In genomic region chr17:79789943-79790804, GRCh38 we compare ENCODE assay signal across 1 cellular context.
TF ChIP-seq lines count a peak whose summit lies in the region.

No MANE protein-coding gene starts in this region.

TF ChIP-seq in HepG2, 621 proteins besides CTCF, POLR2A, EP300 and RAD21 (continued from another document and continues in another):
- TF ChIP-seq, protein P1, sequence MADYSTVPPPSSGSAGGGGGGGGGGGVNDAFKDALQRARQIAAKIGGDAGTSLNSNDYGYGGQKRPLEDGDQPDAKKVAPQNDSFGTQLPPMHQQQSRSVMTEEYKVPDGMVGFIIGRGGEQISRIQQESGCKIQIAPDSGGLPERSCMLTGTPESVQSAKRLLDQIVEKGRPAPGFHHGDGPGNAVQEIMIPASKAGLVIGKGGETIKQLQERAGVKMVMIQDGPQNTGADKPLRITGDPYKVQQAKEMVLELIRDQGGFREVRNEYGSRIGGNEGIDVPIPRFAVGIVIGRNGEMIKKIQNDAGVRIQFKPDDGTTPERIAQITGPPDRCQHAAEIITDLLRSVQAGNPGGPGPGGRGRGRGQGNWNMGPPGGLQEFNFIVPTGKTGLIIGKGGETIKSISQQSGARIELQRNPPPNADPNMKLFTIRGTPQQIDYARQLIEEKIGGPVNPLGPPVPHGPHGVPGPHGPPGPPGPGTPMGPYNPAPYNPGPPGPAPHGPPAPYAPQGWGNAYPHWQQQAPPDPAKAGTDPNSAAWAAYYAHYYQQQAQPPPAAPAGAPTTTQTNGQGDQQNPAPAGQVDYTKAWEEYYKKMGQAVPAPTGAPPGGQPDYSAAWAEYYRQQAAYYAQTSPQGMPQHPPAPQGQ (CRISPR knock-in tag; IDR thresholded peaks at IDR 0.05; ENCODE audit: borderline replicate concordance): no peak
- TF ChIP-seq TARDBP (CRISPR knock-in tag; IDR thresholded peaks at IDR 0.05): no peak
- TF ChIP-seq KDM3A (CRISPR knock-in tag; IDR thresholded peaks at IDR 0.05; ENCODE audit: low read depth): no peak
- no peak for TF ChIP-seq ZNF432 (CRISPR knock-in tag; IDR thresholded peaks at IDR 0.05; ENCODE audit: borderline replicate concordance)
- TF ChIP-seq ZMYM2 (CRISPR knock-in tag; IDR thresholded peaks at IDR 0.05): no peak
- no peak for TF ChIP-seq ZNF326 (CRISPR knock-in tag; IDR thresholded peaks at IDR 0.05; ENCODE audit: borderline replicate concordance)
- TF ChIP-seq KDM4B (CRISPR knock-in tag; IDR thresholded peaks at IDR 0.05): no peak
- TF ChIP-seq STAT5B (CRISPR knock-in tag; IDR thresholded peaks at IDR 0.05): no peak
- TF ChIP-seq SNRNP70 (IDR thresholded peaks at IDR 0.05; ENCODE audit: low read depth, low read length): no peak
- no peak for TF ChIP-seq ZNF883 (CRISPR knock-in tag; IDR thresholded peaks at IDR 0.05; ENCODE audit: not compliant biosample characterization)
- TF ChIP-seq PATZ1 (CRISPR knock-in tag; IDR thresholded peaks at IDR 0.05): peak; percentile 86
- no peak for TF ChIP-seq ZNF772 (CRISPR knock-in tag; IDR thresholded peaks at IDR 0.05)
- TF ChIP-seq ZBTB25 (CRISPR knock-in tag; IDR thresholded peaks at IDR 0.05): no peak
- no peak for TF ChIP-seq NCOA1 (CRISPR knock-in tag; IDR thresholded peaks at IDR 0.05)
- TF ChIP-seq ATF2 (CRISPR knock-in tag; IDR thresholded peaks at IDR 0.05): no peak
- TF ChIP-seq, protein P2, sequence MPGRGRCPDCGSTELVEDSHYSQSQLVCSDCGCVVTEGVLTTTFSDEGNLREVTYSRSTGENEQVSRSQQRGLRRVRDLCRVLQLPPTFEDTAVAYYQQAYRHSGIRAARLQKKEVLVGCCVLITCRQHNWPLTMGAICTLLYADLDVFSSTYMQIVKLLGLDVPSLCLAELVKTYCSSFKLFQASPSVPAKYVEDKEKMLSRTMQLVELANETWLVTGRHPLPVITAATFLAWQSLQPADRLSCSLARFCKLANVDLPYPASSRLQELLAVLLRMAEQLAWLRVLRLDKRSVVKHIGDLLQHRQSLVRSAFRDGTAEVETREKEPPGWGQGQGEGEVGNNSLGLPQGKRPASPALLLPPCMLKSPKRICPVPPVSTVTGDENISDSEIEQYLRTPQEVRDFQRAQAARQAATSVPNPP (CRISPR knock-in tag; IDR thresholded peaks at IDR 0.05): no peak
- TF ChIP-seq FOXO1 (CRISPR knock-in tag; IDR thresholded peaks at IDR 0.05): no peak
- no peak for TF ChIP-seq IRX3 (CRISPR knock-in tag; IDR thresholded peaks at IDR 0.05; ENCODE audit: borderline replicate concordance, low read depth)
- TF ChIP-seq ZNF598 (CRISPR knock-in tag; IDR thresholded peaks at IDR 0.05; ENCODE audit: borderline replicate concordance): no peak
- TF ChIP-seq ZNF33B (CRISPR knock-in tag; IDR thresholded peaks at IDR 0.05): no peak
- no peak for TF ChIP-seq RAD51 (IDR thresholded peaks at IDR 0.05; ENCODE audit: borderline replicate concordance)
- no peak for TF ChIP-seq JUND (CRISPR knock-in tag; IDR thresholded peaks at IDR 0.05)
- TF ChIP-seq MAFF (IDR thresholded peaks at IDR 0.05; ENCODE audit: low read depth, low read length): no peak
- peak; percentile 4; the same call in 1 of the 2 replicates for TF ChIP-seq BORCS8-MEF2B (CRISPR knock-in tag; IDR thresholded peaks at IDR 0.05)
- no peak for TF ChIP-seq PRPF4 (IDR thresholded peaks at IDR 0.05; ENCODE audit: low read depth, low read length, poor library complexity, severe bottlenecking)
- no peak for TF ChIP-seq NFKBIZ (CRISPR knock-in tag; IDR thresholded peaks at IDR 0.05)
- TF ChIP-seq ZKSCAN8 (CRISPR knock-in tag; IDR thresholded peaks at IDR 0.05; ENCODE audit: borderline replicate concordance): no peak
- TF ChIP-seq ZNF557 (CRISPR knock-in tag; IDR thresholded peaks at IDR 0.05): no peak
- TF ChIP-seq BATF2 (CRISPR knock-in tag; IDR thresholded peaks at IDR 0.05): no peak
- TF ChIP-seq HDAC6 (IDR thresholded peaks at IDR 0.05; ENCODE audit: low read depth, low read length): no peak
- TF ChIP-seq, protein P3, sequence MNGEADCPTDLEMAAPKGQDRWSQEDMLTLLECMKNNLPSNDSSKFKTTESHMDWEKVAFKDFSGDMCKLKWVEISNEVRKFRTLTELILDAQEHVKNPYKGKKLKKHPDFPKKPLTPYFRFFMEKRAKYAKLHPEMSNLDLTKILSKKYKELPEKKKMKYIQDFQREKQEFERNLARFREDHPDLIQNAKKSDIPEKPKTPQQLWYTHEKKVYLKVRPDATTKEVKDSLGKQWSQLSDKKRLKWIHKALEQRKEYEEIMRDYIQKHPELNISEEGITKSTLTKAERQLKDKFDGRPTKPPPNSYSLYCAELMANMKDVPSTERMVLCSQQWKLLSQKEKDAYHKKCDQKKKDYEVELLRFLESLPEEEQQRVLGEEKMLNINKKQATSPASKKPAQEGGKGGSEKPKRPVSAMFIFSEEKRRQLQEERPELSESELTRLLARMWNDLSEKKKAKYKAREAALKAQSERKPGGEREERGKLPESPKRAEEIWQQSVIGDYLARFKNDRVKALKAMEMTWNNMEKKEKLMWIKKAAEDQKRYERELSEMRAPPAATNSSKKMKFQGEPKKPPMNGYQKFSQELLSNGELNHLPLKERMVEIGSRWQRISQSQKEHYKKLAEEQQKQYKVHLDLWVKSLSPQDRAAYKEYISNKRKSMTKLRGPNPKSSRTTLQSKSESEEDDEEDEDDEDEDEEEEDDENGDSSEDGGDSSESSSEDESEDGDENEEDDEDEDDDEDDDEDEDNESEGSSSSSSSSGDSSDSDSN (CRISPR knock-in tag; IDR thresholded peaks at IDR 0.05): peak; percentile 72; the same call in 1 of the 2 replicates
- no peak; the same call in 1 of the 2 replicates for TF ChIP-seq RXRB (CRISPR knock-in tag; IDR thresholded peaks at IDR 0.05; ENCODE audit: borderline replicate concordance)
- no peak for TF ChIP-seq ZNF143 (CRISPR knock-in tag; IDR thresholded peaks at IDR 0.05)
- TF ChIP-seq SRSF4 (IDR thresholded peaks at IDR 0.05; ENCODE audit: low read depth, low read length, poor library complexity, severe bottlenecking): no peak
- peak; percentile 41; the same call in 1 of the 2 replicates for TF ChIP-seq ZNF317 (CRISPR knock-in tag; IDR thresholded peaks at IDR 0.05)
- no peak for TF ChIP-seq ZNF292 (CRISPR knock-in tag; IDR thresholded peaks at IDR 0.05; ENCODE audit: borderline replicate concordance, low read depth)
- TF ChIP-seq, protein P4, sequence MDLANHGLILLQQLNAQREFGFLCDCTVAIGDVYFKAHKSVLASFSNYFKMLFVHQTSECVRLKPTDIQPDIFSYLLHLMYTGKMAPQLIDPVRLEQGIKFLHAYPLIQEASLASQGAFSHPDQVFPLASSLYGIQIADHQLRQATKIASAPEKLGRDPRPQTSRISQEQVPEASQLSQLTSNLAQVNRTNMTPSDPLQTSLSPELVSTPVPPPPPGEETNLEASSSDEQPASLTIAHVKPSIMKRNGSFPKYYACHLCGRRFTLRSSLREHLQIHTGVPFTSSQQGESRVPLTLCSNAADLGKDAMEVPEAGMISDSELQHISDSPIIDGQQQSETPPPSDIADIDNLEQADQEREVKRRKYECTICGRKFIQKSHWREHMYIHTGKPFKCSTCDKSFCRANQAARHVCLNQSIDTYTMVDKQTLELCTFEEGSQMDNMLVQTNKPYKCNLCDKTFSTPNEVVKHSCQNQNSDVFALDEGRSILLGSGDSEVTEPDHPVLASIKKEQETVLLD (CRISPR knock-in tag; IDR thresholded peaks at IDR 0.05; ENCODE audit: low read depth): no peak
- peak; percentile 37; the same call in 1 of the 2 replicates for TF ChIP-seq SPEN (CRISPR knock-in tag; IDR thresholded peaks at IDR 0.05; ENCODE audit: low read depth)
- no peak for TF ChIP-seq ZFP1 (CRISPR knock-in tag; IDR thresholded peaks at IDR 0.05)
- 0 out of 2 replicates have a peak, but pooled peaks have one; percentile 49 for TF ChIP-seq ZNF275 (CRISPR knock-in tag; IDR thresholded peaks at IDR 0.05; ENCODE audit: borderline replicate concordance)
- no peak for TF ChIP-seq ZNF496 (CRISPR knock-in tag; IDR thresholded peaks at IDR 0.05; ENCODE audit: insufficient replicate concordance)
- TF ChIP-seq ZNF225 (CRISPR knock-in tag; IDR thresholded peaks at IDR 0.05): no peak; the same call in 1 of the 2 replicates
- TF ChIP-seq ZNF12 (CRISPR knock-in tag; IDR thresholded peaks at IDR 0.05): no peak
- TF ChIP-seq PPARG (CRISPR knock-in tag; conservative IDR thresholded peaks at IDR 0.05): no peak
- TF ChIP-seq HOXD1 (CRISPR knock-in tag; IDR thresholded peaks at IDR 0.05): 0 out of 2 replicates have a peak, but pooled peaks have one; percentile 39
- no peak for TF ChIP-seq PRDM10 (CRISPR knock-in tag; IDR thresholded peaks at IDR 0.05; ENCODE audit: low read depth)
- TF ChIP-seq SSRP1 (CRISPR knock-in tag; IDR thresholded peaks at IDR 0.05): no peak
- TF ChIP-seq GATAD1 (CRISPR knock-in tag; IDR thresholded peaks at IDR 0.05): no peak
- no peak for TF ChIP-seq ZNF260 (CRISPR knock-in tag; IDR thresholded peaks at IDR 0.05; ENCODE audit: borderline replicate concordance, low read depth)
- TF ChIP-seq, protein P5, sequence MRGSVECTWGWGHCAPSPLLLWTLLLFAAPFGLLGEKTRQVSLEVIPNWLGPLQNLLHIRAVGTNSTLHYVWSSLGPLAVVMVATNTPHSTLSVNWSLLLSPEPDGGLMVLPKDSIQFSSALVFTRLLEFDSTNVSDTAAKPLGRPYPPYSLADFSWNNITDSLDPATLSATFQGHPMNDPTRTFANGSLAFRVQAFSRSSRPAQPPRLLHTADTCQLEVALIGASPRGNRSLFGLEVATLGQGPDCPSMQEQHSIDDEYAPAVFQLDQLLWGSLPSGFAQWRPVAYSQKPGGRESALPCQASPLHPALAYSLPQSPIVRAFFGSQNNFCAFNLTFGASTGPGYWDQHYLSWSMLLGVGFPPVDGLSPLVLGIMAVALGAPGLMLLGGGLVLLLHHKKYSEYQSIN (CRISPR knock-in tag; IDR thresholded peaks at IDR 0.05; ENCODE audit: borderline replicate concordance): no peak
